In genomic region chr3:117160176-117160575, GRCh38 we compare ENCODE assay signal across 19 cellular contexts.
DNase-seq lines count a peak whose midpoint lies in the region; ATAC-seq and TF ChIP-seq lines count a peak whose summit lies in the region.
"Had no signal": no experiment of that assay in that cellular context is flagged by ENCODE, and none has a peak within 500 bp of the region (broad histone marks: within the 10 kb centered on the region; RNA-seq: fewer than 3 reads in every experiment).

No MANE protein-coding gene starts in this region.

- no peaks in the 10 kb centered on the region for H3K4me1 Mint-ChIP-seq in endothelial cell (ENCODE audit: unreplicated experiment)
- no peaks in the 10 kb centered on the region for H3K4me1 Mint-ChIP-seq in stimulated activated naive CD8-positive, alpha-beta T cell treated with anti-CD3 and anti-CD28 coated beads, Interleukin-15, amount 100 ng/mL, for 72 hours
- H3K4me1 Mint-ChIP-seq: B cell had no signal

- DNase-seq in NCI-H146 (lab: John Stamatoyannopoulos, UW) (peak; percentile 23), NCI-H146 treated with DMSO at 0.1 percent for 48 hours (lab: John Stamatoyannopoulos, UW; ENCODE audit: unreplicated experiment) (no peak), foreskin melanocyte (peak; percentile 6), endothelial cell (ENCODE audit: low spot score) (no peak)
- DNase-seq in stimulated activated naive CD8-positive, alpha-beta T cell treated with anti-CD3 and anti-CD28 coated beads, Interleukin-15, amount 100 ng/mL, for 72 hours: no peak
- DNase-seq: AML-193; CD4-positive, alpha-beta T cell; CD8-positive, alpha-beta T cell; COR-L47; DMS 273 treated with DMSO at 0.1 percent for 48 hours; DMS153; DMS53; DMS79; DND-41; EL; GDM1 had no signal

- H3K27ac Mint-ChIP-seq in endothelial cell (ENCODE audit: unreplicated experiment): no peak overlapping the region
- H3K27ac Mint-ChIP-seq in stimulated activated naive CD8-positive, alpha-beta T cell treated with anti-CD3 and anti-CD28 coated beads, Interleukin-15, amount 100 ng/mL, for 72 hours: no peak overlapping the region
- H3K27ac Mint-ChIP-seq: B cell; CD4-positive, alpha-beta T cell; CD8-positive, alpha-beta T cell had no signal

- H3K9me3 Mint-ChIP-seq in endothelial cell (ENCODE audit: unreplicated experiment): no peaks in the 10 kb centered on the region
- peaks cover under 1 to 4% of the 10 kb centered on the region in 2 donors for H3K9me3 Mint-ChIP-seq in stimulated activated naive CD8-positive, alpha-beta T cell treated with anti-CD3 and anti-CD28 coated beads, Interleukin-15, amount 100 ng/mL, for 72 hours

- no peaks in the 10 kb centered on the region for H3K36me3 Mint-ChIP-seq in endothelial cell (ENCODE audit: low read depth, unreplicated experiment)
- H3K36me3 Mint-ChIP-seq: CD8-positive, alpha-beta T cell had no signal

- H3K27me3 Mint-ChIP-seq in endothelial cell (ENCODE audit: unreplicated experiment): no peaks in the 10 kb centered on the region
- no peaks in the 10 kb centered on the region for H3K27me3 Mint-ChIP-seq in stimulated activated naive CD8-positive, alpha-beta T cell treated with anti-CD3 and anti-CD28 coated beads, Interleukin-15, amount 100 ng/mL, for 72 hours
- H3K27me3 Mint-ChIP-seq: B cell; CD4-positive, alpha-beta T cell had no signal

- ATAC-seq in stimulated activated naive CD8-positive, alpha-beta T cell treated with anti-CD3 and anti-CD28 coated beads, Interleukin-15, amount 100 ng/mL, for 72 hours: no peak
- ATAC-seq: A549; CD8-positive, alpha-beta T cell; GM12878 had no signal

- H3K4me3 Mint-ChIP-seq in endothelial cell (ENCODE audit: unreplicated experiment): no peak overlapping the region
- no peak overlapping the region for H3K4me3 Mint-ChIP-seq in stimulated activated naive CD8-positive, alpha-beta T cell treated with anti-CD3 and anti-CD28 coated beads, Interleukin-15, amount 100 ng/mL, for 72 hours
- H3K4me3 Mint-ChIP-seq: B cell; CD4-positive, alpha-beta T cell; CD8-positive, alpha-beta T cell had no signal

- TF ChIP-seq CTCF in endothelial cell (IDR thresholded peaks at IDR 0.05; ENCODE audit: unreplicated experiment): no peak

Comparison
In these comparisons a context has a peak if more than half of its experiments do, and no peak if none do; other contexts are left out.
1. DNase-seq: peak in NCI-H146 (single experiment) and foreskin melanocyte (single experiment); none in NCI-H146 treated with DMSO at 0.1 percent for 48 hours (single experiment), endothelial cell (single experiment) and stimulated activated naive CD8-positive, alpha-beta T cell treated with anti-CD3 and anti-CD28 coated beads, Interleukin-15, amount 100 ng/mL, for 72 hours (0 of 2).